ENCODE assay signal across 1 cellular context in the genomic region with DNA sequence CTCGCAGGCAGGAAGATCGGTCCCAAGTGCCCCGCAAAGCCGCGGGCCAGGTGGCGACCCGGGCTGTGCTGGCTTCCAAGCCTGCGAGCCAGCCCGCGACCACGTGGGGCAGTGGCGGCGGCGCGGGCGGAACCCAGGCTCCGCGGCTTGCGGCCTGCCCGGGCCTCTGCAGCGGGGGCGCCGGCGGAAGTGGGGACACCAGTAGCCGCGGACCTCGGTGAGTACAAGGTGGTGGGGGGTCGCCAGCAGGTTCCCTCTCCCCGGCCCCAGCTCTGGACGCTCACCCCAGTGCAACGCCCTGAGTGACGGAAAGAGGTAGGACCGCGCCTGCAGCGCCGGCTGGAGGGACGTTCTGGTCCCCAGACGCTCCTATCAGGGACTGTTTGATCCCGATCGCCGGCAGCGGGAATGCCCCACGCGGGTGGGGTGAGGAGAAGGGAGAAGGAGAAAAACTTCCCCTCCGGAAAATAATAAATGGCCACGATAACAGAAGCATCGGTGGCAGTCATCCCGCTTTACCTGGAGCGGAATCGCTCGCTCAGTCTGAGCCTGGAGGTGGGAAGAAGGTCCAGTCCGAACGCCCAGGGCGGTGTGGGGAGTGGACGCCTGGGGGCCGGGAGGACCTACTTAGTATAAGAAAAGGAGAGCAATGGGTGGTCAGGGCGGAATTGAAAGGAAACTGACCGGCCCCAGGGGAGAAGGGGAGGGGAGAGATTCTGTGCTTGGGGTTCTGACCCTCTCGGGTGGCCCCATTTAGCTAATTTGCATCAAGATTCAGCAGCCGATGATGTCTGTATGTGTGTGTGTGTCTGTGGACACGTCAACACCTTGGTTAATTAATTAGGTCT.
TF ChIP-seq lines count a peak whose summit lies in the region.

A gene with protein sequence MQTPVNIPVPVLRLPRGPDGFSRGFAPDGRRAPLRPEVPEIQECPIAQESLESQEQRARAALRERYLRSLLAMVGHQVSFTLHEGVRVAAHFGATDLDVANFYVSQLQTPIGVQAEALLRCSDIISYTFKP (plus strand): TSS at position 198 of the 848 bp plus-strand sequence. CDS start 10,855 bp downstream, outside the sequence.

TF ChIP-seq in HepG2, 621 proteins besides CTCF, POLR2A, EP300 and RAD21 (continued from another document and continues in another):
- 0 out of 2 replicates have a peak, but pooled peaks have one; percentile 25 for TF ChIP-seq ZNF343 (CRISPR knock-in tag; IDR thresholded peaks at IDR 0.05)
- TF ChIP-seq, protein P1, sequence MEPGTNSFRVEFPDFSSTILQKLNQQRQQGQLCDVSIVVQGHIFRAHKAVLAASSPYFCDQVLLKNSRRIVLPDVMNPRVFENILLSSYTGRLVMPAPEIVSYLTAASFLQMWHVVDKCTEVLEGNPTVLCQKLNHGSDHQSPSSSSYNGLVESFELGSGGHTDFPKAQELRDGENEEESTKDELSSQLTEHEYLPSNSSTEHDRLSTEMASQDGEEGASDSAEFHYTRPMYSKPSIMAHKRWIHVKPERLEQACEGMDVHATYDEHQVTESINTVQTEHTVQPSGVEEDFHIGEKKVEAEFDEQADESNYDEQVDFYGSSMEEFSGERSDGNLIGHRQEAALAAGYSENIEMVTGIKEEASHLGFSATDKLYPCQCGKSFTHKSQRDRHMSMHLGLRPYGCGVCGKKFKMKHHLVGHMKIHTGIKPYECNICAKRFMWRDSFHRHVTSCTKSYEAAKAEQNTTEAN (CRISPR knock-in tag; conservative IDR thresholded peaks at IDR 0.05) = peak; percentile 65; the same call in 1 of the 2 replicates
- TF ChIP-seq, protein P2, sequence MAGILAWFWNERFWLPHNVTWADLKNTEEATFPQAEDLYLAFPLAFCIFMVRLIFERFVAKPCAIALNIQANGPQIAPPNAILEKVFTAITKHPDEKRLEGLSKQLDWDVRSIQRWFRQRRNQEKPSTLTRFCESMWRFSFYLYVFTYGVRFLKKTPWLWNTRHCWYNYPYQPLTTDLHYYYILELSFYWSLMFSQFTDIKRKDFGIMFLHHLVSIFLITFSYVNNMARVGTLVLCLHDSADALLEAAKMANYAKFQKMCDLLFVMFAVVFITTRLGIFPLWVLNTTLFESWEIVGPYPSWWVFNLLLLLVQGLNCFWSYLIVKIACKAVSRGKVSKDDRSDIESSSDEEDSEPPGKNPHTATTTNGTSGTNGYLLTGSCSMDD (CRISPR knock-in tag; IDR thresholded peaks at IDR 0.05) = peak; percentile 67; the same call in 1 of the 2 replicates
- peak; percentile 100 for TF ChIP-seq MYC (CRISPR knock-in tag; IDR thresholded peaks at IDR 0.05; ENCODE audit: borderline replicate concordance)
- TF ChIP-seq, protein P3, sequence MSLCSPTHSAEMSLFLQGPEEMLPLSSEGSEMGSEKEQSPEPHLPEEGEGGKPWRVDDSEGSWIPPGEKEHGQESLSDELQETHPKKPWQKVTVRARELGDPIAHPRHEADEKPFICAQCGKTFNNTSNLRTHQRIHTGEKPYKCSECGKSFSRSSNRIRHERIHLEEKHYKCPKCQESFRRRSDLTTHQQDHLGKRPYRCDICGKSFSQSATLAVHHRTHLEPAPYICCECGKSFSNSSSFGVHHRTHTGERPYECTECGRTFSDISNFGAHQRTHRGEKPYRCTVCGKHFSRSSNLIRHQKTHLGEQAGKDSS (CRISPR knock-in tag; IDR thresholded peaks at IDR 0.05; ENCODE audit: borderline replicate concordance, low read depth) = peak; percentile 74; the same call in 1 of the 2 replicates
- TF ChIP-seq, protein P4, sequence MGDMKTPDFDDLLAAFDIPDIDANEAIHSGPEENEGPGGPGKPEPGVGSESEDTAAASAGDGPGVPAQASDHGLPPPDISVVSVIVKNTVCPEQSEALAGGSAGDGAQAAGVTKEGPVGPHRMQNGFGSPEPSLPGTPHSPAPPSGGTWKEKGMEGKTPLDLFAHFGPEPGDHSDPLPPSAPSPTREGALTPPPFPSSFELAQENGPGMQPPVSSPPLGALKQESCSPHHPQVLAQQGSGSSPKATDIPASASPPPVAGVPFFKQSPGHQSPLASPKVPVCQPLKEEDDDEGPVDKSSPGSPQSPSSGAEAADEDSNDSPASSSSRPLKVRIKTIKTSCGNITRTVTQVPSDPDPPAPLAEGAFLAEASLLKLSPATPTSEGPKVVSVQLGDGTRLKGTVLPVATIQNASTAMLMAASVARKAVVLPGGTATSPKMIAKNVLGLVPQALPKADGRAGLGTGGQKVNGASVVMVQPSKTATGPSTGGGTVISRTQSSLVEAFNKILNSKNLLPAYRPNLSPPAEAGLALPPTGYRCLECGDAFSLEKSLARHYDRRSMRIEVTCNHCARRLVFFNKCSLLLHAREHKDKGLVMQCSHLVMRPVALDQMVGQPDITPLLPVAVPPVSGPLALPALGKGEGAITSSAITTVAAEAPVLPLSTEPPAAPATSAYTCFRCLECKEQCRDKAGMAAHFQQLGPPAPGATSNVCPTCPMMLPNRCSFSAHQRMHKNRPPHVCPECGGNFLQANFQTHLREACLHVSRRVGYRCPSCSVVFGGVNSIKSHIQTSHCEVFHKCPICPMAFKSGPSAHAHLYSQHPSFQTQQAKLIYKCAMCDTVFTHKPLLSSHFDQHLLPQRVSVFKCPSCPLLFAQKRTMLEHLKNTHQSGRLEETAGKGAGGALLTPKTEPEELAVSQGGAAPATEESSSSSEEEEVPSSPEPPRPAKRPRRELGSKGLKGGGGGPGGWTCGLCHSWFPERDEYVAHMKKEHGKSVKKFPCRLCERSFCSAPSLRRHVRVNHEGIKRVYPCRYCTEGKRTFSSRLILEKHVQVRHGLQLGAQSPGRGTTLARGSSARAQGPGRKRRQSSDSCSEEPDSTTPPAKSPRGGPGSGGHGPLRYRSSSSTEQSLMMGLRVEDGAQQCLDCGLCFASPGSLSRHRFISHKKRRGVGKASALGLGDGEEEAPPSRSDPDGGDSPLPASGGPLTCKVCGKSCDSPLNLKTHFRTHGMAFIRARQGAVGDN (CRISPR knock-in tag; IDR thresholded peaks at IDR 0.05) = peak; percentile 98
- peak; percentile 67; the same call in 1 of the 2 replicates for TF ChIP-seq JDP2 (CRISPR knock-in tag; IDR thresholded peaks at IDR 0.05; ENCODE audit: borderline replicate concordance)
- TF ChIP-seq STAT5B (CRISPR knock-in tag; IDR thresholded peaks at IDR 0.05) = 0 out of 2 replicates have a peak, but pooled peaks have one; percentile 21
- TF ChIP-seq JUND (CRISPR knock-in tag; IDR thresholded peaks at IDR 0.05) = no peak
- TF ChIP-seq, protein P5, sequence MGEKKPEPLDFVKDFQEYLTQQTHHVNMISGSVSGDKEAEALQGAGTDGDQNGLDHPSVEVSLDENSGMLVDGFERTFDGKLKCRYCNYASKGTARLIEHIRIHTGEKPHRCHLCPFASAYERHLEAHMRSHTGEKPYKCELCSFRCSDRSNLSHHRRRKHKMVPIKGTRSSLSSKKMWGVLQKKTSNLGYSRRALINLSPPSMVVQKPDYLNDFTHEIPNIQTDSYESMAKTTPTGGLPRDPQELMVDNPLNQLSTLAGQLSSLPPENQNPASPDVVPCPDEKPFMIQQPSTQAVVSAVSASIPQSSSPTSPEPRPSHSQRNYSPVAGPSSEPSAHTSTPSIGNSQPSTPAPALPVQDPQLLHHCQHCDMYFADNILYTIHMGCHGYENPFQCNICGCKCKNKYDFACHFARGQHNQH (CRISPR knock-in tag; IDR thresholded peaks at IDR 0.05) = peak; percentile 76
- no peak for TF ChIP-seq SUZ12 (IDR thresholded peaks at IDR 0.05; ENCODE audit: low read depth, low read length)
- TF ChIP-seq KDM6A (CRISPR knock-in tag; IDR thresholded peaks at IDR 0.05; ENCODE audit: low read depth) = no peak
- TF ChIP-seq, protein P6, sequence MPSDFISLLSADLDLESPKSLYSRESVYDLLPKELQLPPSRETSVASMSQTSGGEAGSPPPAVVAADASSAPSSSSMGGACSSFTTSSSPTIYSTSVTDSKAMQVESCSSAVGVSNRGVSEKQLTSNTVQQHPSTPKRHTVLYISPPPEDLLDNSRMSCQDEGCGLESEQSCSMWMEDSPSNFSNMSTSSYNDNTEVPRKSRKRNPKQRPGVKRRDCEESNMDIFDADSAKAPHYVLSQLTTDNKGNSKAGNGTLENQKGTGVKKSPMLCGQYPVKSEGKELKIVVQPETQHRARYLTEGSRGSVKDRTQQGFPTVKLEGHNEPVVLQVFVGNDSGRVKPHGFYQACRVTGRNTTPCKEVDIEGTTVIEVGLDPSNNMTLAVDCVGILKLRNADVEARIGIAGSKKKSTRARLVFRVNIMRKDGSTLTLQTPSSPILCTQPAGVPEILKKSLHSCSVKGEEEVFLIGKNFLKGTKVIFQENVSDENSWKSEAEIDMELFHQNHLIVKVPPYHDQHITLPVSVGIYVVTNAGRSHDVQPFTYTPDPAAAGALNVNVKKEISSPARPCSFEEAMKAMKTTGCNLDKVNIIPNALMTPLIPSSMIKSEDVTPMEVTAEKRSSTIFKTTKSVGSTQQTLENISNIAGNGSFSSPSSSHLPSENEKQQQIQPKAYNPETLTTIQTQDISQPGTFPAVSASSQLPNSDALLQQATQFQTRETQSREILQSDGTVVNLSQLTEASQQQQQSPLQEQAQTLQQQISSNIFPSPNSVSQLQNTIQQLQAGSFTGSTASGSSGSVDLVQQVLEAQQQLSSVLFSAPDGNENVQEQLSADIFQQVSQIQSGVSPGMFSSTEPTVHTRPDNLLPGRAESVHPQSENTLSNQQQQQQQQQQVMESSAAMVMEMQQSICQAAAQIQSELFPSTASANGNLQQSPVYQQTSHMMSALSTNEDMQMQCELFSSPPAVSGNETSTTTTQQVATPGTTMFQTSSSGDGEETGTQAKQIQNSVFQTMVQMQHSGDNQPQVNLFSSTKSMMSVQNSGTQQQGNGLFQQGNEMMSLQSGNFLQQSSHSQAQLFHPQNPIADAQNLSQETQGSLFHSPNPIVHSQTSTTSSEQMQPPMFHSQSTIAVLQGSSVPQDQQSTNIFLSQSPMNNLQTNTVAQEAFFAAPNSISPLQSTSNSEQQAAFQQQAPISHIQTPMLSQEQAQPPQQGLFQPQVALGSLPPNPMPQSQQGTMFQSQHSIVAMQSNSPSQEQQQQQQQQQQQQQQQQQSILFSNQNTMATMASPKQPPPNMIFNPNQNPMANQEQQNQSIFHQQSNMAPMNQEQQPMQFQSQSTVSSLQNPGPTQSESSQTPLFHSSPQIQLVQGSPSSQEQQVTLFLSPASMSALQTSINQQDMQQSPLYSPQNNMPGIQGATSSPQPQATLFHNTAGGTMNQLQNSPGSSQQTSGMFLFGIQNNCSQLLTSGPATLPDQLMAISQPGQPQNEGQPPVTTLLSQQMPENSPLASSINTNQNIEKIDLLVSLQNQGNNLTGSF (CRISPR knock-in tag; IDR thresholded peaks at IDR 0.05) = peak; percentile 63; the same call in 1 of the 2 replicates
- TF ChIP-seq, protein P7, sequence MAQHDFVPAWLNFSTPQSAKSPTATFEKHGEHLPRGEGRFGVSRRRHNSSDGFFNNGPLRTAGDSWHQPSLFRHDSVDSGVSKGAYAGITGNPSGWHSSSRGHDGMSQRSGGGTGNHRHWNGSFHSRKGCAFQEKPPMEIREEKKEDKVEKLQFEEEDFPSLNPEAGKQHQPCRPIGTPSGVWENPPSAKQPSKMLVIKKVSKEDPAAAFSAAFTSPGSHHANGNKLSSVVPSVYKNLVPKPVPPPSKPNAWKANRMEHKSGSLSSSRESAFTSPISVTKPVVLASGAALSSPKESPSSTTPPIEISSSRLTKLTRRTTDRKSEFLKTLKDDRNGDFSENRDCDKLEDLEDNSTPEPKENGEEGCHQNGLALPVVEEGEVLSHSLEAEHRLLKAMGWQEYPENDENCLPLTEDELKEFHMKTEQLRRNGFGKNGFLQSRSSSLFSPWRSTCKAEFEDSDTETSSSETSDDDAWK (CRISPR knock-in tag; IDR thresholded peaks at IDR 0.05) = no peak
- peak; percentile 89 for TF ChIP-seq KDM2A (CRISPR knock-in tag; IDR thresholded peaks at IDR 0.05; ENCODE audit: borderline replicate concordance, low read depth)
- TF ChIP-seq ZNF614 (CRISPR knock-in tag; IDR thresholded peaks at IDR 0.05; ENCODE audit: borderline replicate concordance) = peak; percentile 63; the same call in 1 of the 2 replicates
- TF ChIP-seq, protein P8, sequence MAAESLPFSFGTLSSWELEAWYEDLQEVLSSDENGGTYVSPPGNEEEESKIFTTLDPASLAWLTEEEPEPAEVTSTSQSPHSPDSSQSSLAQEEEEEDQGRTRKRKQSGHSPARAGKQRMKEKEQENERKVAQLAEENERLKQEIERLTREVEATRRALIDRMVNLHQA (CRISPR knock-in tag; IDR thresholded peaks at IDR 0.05) = no peak
- peak; percentile 93 for TF ChIP-seq TARDBP (CRISPR knock-in tag; IDR thresholded peaks at IDR 0.05)
- TF ChIP-seq EZH2 (conservative IDR thresholded peaks at IDR 0.05; ENCODE audit: low read depth, low read length) = no peak
- TF ChIP-seq NFYB (CRISPR knock-in tag; IDR thresholded peaks at IDR 0.05) = no peak
- TF ChIP-seq HNRNPUL1 (IDR thresholded peaks at IDR 0.05; ENCODE audit: low read depth, low read length) = 0 out of 2 replicates have a peak, but pooled peaks have one; percentile 29
- no peak for TF ChIP-seq ZNF20 (CRISPR knock-in tag; IDR thresholded peaks at IDR 0.05)
- no peak for TF ChIP-seq ZNF496 (CRISPR knock-in tag; IDR thresholded peaks at IDR 0.05; ENCODE audit: insufficient replicate concordance)
- peak; percentile 59 for TF ChIP-seq AGO2 (optimal IDR thresholded peaks at IDR 0.05; ENCODE audit: low read depth, low read length)
- TF ChIP-seq NFE2L1 (CRISPR knock-in tag; IDR thresholded peaks at IDR 0.05; ENCODE audit: borderline replicate concordance) = no peak
- no peak for TF ChIP-seq DPF2 (CRISPR knock-in tag; IDR thresholded peaks at IDR 0.05; ENCODE audit: borderline replicate concordance, low read depth)
- TF ChIP-seq NR2F6 (IDR thresholded peaks at IDR 0.05) = no peak
- no peak for TF ChIP-seq NR2F6 (CRISPR knock-in tag; IDR thresholded peaks at IDR 0.05)
- TF ChIP-seq ISL2 (CRISPR knock-in tag; IDR thresholded peaks at IDR 0.05) = peak; percentile 73
- TF ChIP-seq ZNF180 (CRISPR knock-in tag; IDR thresholded peaks at IDR 0.05; ENCODE audit: borderline replicate concordance, low read depth) = peak; percentile 70; the same call in 1 of the 2 replicates
- peak; percentile 89 for TF ChIP-seq ZSCAN31 (CRISPR knock-in tag; IDR thresholded peaks at IDR 0.05; ENCODE audit: low read depth)
